In genomic region chr1:247298124-247298481, GRCh38 we compare ENCODE assay signal across 2 cellular contexts.
TF ChIP-seq lines count a peak whose summit lies in the region.

No MANE protein-coding gene starts in this region.

TF ChIP-seq in GM23338, 12 proteins besides CTCF, POLR2A, EP300 and RAD21:
- TF ChIP-seq REST (IDR thresholded peaks at IDR 0.05; ENCODE audit: unreplicated experiment), result no peak
- no peak for TF ChIP-seq NANOG (IDR thresholded peaks at IDR 0.05; ENCODE audit: borderline replicate concordance)
- TF ChIP-seq EZH2phosphoT487 (IDR thresholded peaks at IDR 0.05; ENCODE audit: unreplicated experiment), result no peak

TF ChIP-seq in WTC11, 78 proteins besides CTCF, POLR2A, EP300 and RAD21 (continued from another document):
- no peak for TF ChIP-seq CDX4 (CRISPR knock-in tag; IDR thresholded peaks at IDR 0.05; ENCODE audit: borderline replicate concordance)
- TF ChIP-seq KAT7 (CRISPR knock-in tag; IDR thresholded peaks at IDR 0.05; ENCODE audit: borderline replicate concordance), result no peak
